ENCODE assay signal across 1 cellular context in the genomic region with DNA sequence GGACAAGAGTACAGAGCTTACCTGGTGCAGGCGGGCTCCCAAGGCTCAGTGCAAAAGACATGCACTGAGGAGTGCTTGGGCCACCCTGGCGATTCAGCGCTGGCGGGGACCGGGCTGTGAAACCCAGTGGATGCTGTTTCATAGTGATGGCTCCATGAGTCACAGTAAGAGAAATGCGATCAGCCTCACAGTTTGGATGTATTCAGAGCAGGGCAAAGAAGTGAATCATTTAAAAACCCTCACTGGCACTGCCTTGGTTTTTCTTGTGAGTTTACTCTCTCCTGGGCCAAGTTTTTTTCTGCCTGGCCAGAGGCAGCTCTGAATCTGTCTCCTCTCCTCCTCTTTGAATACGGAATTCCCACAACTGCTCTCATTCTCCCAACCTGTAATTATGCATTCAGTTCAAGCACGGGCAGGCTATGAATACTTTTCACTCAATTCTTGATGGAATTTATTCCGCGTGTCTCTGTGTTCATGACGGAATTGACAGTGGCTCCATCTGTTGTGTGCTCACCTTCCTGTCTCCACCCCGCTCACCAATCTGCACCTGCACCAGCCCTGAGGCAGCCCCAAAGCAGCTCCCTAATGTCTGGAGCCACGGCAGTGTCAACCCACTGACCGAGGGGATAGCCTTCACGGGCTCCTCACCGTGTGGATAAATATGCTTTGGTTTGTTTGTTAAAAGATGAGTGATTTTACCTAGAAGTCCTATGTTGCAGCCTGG.
TF ChIP-seq lines count a peak whose summit lies in the region.

No MANE protein-coding gene starts in this region.

TF ChIP-seq in SK-N-SH, 30 proteins besides CTCF, POLR2A, EP300 and RAD21 (continued from another document):
- TF ChIP-seq, protein P1, sequence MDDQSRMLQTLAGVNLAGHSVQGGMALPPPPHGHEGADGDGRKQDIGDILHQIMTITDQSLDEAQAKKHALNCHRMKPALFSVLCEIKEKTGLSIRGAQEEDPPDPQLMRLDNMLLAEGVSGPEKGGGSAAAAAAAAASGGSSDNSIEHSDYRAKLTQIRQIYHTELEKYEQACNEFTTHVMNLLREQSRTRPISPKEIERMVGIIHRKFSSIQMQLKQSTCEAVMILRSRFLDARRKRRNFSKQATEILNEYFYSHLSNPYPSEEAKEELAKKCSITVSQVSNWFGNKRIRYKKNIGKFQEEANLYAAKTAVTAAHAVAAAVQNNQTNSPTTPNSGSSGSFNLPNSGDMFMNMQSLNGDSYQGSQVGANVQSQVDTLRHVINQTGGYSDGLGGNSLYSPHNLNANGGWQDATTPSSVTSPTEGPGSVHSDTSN (IDR thresholded peaks at IDR 0.05), result peak; percentile 61
- no peak for TF ChIP-seq FOXJ3 (CRISPR knock-in tag; IDR thresholded peaks at IDR 0.05)
- TF ChIP-seq TEAD4 (IDR thresholded peaks at IDR 0.05; ENCODE audit: borderline replicate concordance, insufficient read depth), result no peak
- no peak for TF ChIP-seq POLR2AphosphoS5 (IDR thresholded peaks at IDR 0.05; ENCODE audit: low read depth, low read length)
- TF ChIP-seq FOXM1 (IDR thresholded peaks at IDR 0.05; ENCODE audit: low read depth), result no peak
- TF ChIP-seq RCOR1 (IDR thresholded peaks at IDR 0.05; ENCODE audit: low read length), result no peak
- no peak for TF ChIP-seq MXI1 (IDR thresholded peaks at IDR 0.05; ENCODE audit: low read depth, low read length)
- no peak for TF ChIP-seq SMC3 (IDR thresholded peaks at IDR 0.05; ENCODE audit: low read depth, low read length)
- peak; percentile 30; the same call in 1 of the 2 replicates for TF ChIP-seq USF1 (IDR thresholded peaks at IDR 0.05; ENCODE audit: borderline replicate concordance, low read depth)
- no peak for TF ChIP-seq TAF1 (IDR thresholded peaks at IDR 0.05; ENCODE audit: borderline replicate concordance, low read depth, low read length)
- peak; percentile 76 for TF ChIP-seq NFIC (IDR thresholded peaks at IDR 0.05; ENCODE audit: borderline replicate concordance)
- no peak for TF ChIP-seq CHD2 (IDR thresholded peaks at IDR 0.05; ENCODE audit: low read length, partially characterized antibody)
- TF ChIP-seq, protein P2, sequence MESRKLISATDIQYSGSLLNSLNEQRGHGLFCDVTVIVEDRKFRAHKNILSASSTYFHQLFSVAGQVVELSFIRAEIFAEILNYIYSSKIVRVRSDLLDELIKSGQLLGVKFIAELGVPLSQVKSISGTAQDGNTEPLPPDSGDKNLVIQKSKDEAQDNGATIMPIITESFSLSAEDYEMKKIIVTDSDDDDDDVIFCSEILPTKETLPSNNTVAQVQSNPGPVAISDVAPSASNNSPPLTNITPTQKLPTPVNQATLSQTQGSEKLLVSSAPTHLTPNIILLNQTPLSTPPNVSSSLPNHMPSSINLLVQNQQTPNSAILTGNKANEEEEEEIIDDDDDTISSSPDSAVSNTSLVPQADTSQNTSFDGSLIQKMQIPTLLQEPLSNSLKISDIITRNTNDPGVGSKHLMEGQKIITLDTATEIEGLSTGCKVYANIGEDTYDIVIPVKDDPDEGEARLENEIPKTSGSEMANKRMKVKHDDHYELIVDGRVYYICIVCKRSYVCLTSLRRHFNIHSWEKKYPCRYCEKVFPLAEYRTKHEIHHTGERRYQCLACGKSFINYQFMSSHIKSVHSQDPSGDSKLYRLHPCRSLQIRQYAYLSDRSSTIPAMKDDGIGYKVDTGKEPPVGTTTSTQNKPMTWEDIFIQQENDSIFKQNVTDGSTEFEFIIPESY (IDR thresholded peaks at IDR 0.05; ENCODE audit: borderline replicate concordance, low read depth), result no peak
- peak; percentile 73 for TF ChIP-seq TCF12 (IDR thresholded peaks at IDR 0.05)
- no peak for TF ChIP-seq GABPA (IDR thresholded peaks at IDR 0.05; ENCODE audit: low read depth)
- TF ChIP-seq ELF1 (IDR thresholded peaks at IDR 0.05), result no peak
- TF ChIP-seq MEF2A (IDR thresholded peaks at IDR 0.05; ENCODE audit: borderline replicate concordance, low read depth), result no peak
- no peak for TF ChIP-seq RFX5 (IDR thresholded peaks at IDR 0.05; ENCODE audit: low read length)
- peak; percentile 42; the same call in 1 of the 2 replicates for TF ChIP-seq MAX (IDR thresholded peaks at IDR 0.05; ENCODE audit: low read depth)
- TF ChIP-seq RXRA (IDR thresholded peaks at IDR 0.05; ENCODE audit: borderline replicate concordance, low read depth), result no peak
- TF ChIP-seq, protein P3, sequence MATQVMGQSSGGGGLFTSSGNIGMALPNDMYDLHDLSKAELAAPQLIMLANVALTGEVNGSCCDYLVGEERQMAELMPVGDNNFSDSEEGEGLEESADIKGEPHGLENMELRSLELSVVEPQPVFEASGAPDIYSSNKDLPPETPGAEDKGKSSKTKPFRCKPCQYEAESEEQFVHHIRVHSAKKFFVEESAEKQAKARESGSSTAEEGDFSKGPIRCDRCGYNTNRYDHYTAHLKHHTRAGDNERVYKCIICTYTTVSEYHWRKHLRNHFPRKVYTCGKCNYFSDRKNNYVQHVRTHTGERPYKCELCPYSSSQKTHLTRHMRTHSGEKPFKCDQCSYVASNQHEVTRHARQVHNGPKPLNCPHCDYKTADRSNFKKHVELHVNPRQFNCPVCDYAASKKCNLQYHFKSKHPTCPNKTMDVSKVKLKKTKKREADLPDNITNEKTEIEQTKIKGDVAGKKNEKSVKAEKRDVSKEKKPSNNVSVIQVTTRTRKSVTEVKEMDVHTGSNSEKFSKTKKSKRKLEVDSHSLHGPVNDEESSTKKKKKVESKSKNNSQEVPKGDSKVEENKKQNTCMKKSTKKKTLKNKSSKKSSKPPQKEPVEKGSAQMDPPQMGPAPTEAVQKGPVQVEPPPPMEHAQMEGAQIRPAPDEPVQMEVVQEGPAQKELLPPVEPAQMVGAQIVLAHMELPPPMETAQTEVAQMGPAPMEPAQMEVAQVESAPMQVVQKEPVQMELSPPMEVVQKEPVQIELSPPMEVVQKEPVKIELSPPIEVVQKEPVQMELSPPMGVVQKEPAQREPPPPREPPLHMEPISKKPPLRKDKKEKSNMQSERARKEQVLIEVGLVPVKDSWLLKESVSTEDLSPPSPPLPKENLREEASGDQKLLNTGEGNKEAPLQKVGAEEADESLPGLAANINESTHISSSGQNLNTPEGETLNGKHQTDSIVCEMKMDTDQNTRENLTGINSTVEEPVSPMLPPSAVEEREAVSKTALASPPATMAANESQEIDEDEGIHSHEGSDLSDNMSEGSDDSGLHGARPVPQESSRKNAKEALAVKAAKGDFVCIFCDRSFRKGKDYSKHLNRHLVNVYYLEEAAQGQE (IDR thresholded peaks at IDR 0.05; ENCODE audit: low read depth, low read length), result no peak
- TF ChIP-seq SIN3A (IDR thresholded peaks at IDR 0.05; ENCODE audit: borderline replicate concordance, low read depth, low read length), result no peak
- TF ChIP-seq YY1 (IDR thresholded peaks at IDR 0.05; ENCODE audit: low read depth), result no peak
- TF ChIP-seq JUND (IDR thresholded peaks at IDR 0.05), result peak; percentile 86
- TF ChIP-seq, protein P4, sequence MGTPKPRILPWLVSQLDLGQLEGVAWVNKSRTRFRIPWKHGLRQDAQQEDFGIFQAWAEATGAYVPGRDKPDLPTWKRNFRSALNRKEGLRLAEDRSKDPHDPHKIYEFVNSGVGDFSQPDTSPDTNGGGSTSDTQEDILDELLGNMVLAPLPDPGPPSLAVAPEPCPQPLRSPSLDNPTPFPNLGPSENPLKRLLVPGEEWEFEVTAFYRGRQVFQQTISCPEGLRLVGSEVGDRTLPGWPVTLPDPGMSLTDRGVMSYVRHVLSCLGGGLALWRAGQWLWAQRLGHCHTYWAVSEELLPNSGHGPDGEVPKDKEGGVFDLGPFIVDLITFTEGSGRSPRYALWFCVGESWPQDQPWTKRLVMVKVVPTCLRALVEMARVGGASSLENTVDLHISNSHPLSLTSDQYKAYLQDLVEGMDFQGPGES (IDR thresholded peaks at IDR 0.05; ENCODE audit: low read depth, low read length), result no peak
